In the genomic region with DNA sequence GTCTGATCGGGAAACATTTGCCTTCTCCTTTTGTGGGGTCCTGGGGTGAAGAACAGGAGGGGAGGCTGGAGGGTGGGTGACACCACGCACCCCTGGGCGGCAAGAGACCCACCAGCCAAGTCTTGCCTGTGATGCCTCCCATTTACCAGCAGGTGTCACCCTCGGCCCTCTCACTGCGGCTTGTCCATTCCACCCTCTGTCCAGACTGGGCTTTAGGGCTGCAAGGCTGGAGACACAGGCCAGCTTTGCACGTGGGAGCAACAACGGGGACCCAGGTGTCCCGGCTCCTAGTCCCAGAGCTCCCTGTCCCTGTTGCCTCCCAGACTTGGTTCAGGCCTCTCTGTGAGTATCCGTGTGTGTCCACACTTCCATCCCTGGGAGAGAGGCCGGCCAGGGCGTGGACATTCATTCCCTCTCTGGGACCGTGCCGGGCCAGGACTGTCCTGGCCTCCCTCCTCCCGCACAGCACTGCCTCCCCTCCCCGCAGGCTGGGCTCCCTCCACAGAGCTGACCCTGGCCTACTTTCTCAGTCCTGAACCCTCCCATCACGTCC, we compare ENCODE assay signal across 8 cellular contexts. TPM values are rescaled to one million over a fixed set of nuclear protein-coding genes. Genes with fewer than 3 reads are reported as not detected.
DNase-seq lines count a peak whose midpoint lies in the region; ATAC-seq and TF ChIP-seq lines count a peak whose summit lies in the region.

No MANE protein-coding gene starts in this region.

- peaks cover 4% of the 10 kb centered on the region for H3K4me1 Mint-ChIP-seq in activated naive CD8-positive, alpha-beta T cell treated with anti-CD3 and anti-CD28 coated beads, Interleukin-2, amount 10 ng/mL, durations not matched to agents 7 days and 5 days

- TF ChIP-seq CTCF in heart left ventricle (IDR thresholded peaks at IDR 0.05) (peak; percentile 86 to 99 (median 96)), vagina (IDR thresholded peaks at IDR 0.05) (peak; percentile 84 to 96 (median 96))

- no peak for TF ChIP-seq POLR2A in heart left ventricle (IDR thresholded peaks at IDR 0.05)
- no peak for TF ChIP-seq POLR2A in vagina (IDR thresholded peaks at IDR 0.05)

- H3K27me3 ChIP-seq in heart left ventricle = peaks cover 0 to 4% (median 0%) of the 10 kb centered on the region in 9 donors
- H3K27me3 ChIP-seq in vagina = no peaks in the 10 kb centered on the region

- no peaks in the 10 kb centered on the region for H3K36me3 ChIP-seq in heart left ventricle
- H3K36me3 ChIP-seq in vagina = no peaks in the 10 kb centered on the region

- ATAC-seq in activated naive CD8-positive, alpha-beta T cell treated with anti-CD3 and anti-CD28 coated beads, Interleukin-2, amount 10 ng/mL, durations not matched to agents 7 days and 5 days (ENCODE audit: low read depth) = peak; percentile 54
- peak; percentile 71 to 96 (median 94) for ATAC-seq in heart left ventricle
- no peak for ATAC-seq in HG02870 (IDR thresholded peaks at IDR 0.05; ENCODE audit: unreplicated experiment)

- no peaks in the 10 kb centered on the region for H3K9me3 ChIP-seq in heart left ventricle
- H3K9me3 ChIP-seq in vagina = no peaks in the 10 kb centered on the region

- H3K4me1 ChIP-seq in heart left ventricle (peaks cover 0 to 6% (median 0%) of the 10 kb centered on the region in 12 donors), vagina (peaks cover 7% of the 10 kb centered on the region)

- 8 to 26% (median 23%) methylated on average over 11 to 16 of the region's 16 CpGs for WGBS in heart left ventricle, 4 donors

- no peak overlapping the region for H3K4me3 ChIP-seq in heart left ventricle
- no peak overlapping the region for H3K4me3 ChIP-seq in vagina

- no peak overlapping the region for H3K27ac ChIP-seq in heart left ventricle
- H3K27ac ChIP-seq in vagina = no peak overlapping the region

- DNase-seq in DMS53 (lab: John Stamatoyannopoulos, UW) = peak; percentile 82
- peak; percentile 66 for DNase-seq in KBM-7
- peak; percentile 51 for DNase-seq in SKM-1 (lab: John Stamatoyannopoulos, UW; ENCODE audit: unreplicated experiment)
- peak; percentile 65 for DNase-seq in activated naive CD8-positive, alpha-beta T cell treated with anti-CD3 and anti-CD28 coated beads, Interleukin-2, amount 10 ng/mL, durations not matched to agents 7 days and 5 days
- DNase-seq in heart left ventricle = peak; percentile 59 to 83 (median 68)
- peak; percentile 20 for DNase-seq in pulmonary artery endothelial cell (ENCODE audit: low read depth, low spot score)
- no peak for DNase-seq in vagina (ENCODE audit: extremely low spot score in 2 of 2)

- H3K36me3 Mint-ChIP-seq in activated naive CD8-positive, alpha-beta T cell treated with anti-CD3 and anti-CD28 coated beads, Interleukin-2, amount 10 ng/mL, durations not matched to agents 7 days and 5 days = no peaks in the 10 kb centered on the region

- no peaks in the 10 kb centered on the region for H3K9me3 Mint-ChIP-seq in activated naive CD8-positive, alpha-beta T cell treated with anti-CD3 and anti-CD28 coated beads, Interleukin-2, amount 10 ng/mL, durations not matched to agents 7 days and 5 days

- in situ Hi-C loops in KBM-7 (cut with MboI; ENCODE audit: low pct_unique_long_range_greater_than_20kb, low sequenced_read_pairs) = no loop called here

- intact Hi-C loops in heart left ventricle (cut with DNase I) = loop anchor here in 6 of 10 donors (2.0 to 10.0 kb wide), 5 partner anchors 147 to 630 kb away; no protein-coding TSS in a partner anchor
- intact Hi-C loops in vagina (cut with DNase I) = no loop called here

- H3K4me3 Mint-ChIP-seq in activated naive CD8-positive, alpha-beta T cell treated with anti-CD3 and anti-CD28 coated beads, Interleukin-2, amount 10 ng/mL, durations not matched to agents 7 days and 5 days = no peak overlapping the region

- POLR2A ChIA-PET in activated naive CD8-positive, alpha-beta T cell treated with anti-CD3 and anti-CD28 coated beads, Interleukin-2, amount 10 ng/mL, durations not matched to agents 7 days and 5 days (lab: Charles Lee) = no interaction called here

- H3K27me3 Mint-ChIP-seq in activated naive CD8-positive, alpha-beta T cell treated with anti-CD3 and anti-CD28 coated beads, Interleukin-2, amount 10 ng/mL, durations not matched to agents 7 days and 5 days = peaks cover 2% of the 10 kb centered on the region

- no peak overlapping the region for H3K27ac Mint-ChIP-seq in activated naive CD8-positive, alpha-beta T cell treated with anti-CD3 and anti-CD28 coated beads, Interleukin-2, amount 10 ng/mL, durations not matched to agents 7 days and 5 days

RNA-seq across cellular contexts. Expression of gene GTF2IRD1, which starts 36.2 kb away (rescaled TPM):
- 1 to 10 TPM in 1 of 2 experiments, under 1 TPM in 1; 0.34 to 1.3 TPM for total RNA-seq in activated naive CD8-positive, alpha-beta T cell treated with anti-CD3 and anti-CD28 coated beads, Interleukin-2, amount 10 ng/mL, durations not matched to agents 7 days and 5 days
- total RNA-seq in heart left ventricle = 10 to 100 TPM in 8 of 9 donors, 1 to 10 TPM in 1; 10.0 to 40.4 (median 15.2) TPM
- polyA plus RNA-seq in heart left ventricle = 10 to 100 TPM; 16.4 to 27.0 TPM
- 5.4 and 6.7 TPM in 2 replicates for total RNA-seq in pulmonary artery endothelial cell
- total RNA-seq in vagina = 33.6 TPM

Comparison
In these comparisons a context has a peak if more than half of its experiments do, and no peak if none do; other contexts are left out.
1. DNase-seq: peak in DMS53 (single experiment), KBM-7 (single experiment), SKM-1 (single experiment), activated naive CD8-positive, alpha-beta T cell treated with anti-CD3 and anti-CD28 coated beads, Interleukin-2, amount 10 ng/mL, durations not matched to agents 7 days and 5 days (single experiment), heart left ventricle (5 of 5) and pulmonary artery endothelial cell (single experiment); none in vagina (0 of 2).